10 cellular contexts compared by ENCODE assay signal in the genomic region with DNA sequence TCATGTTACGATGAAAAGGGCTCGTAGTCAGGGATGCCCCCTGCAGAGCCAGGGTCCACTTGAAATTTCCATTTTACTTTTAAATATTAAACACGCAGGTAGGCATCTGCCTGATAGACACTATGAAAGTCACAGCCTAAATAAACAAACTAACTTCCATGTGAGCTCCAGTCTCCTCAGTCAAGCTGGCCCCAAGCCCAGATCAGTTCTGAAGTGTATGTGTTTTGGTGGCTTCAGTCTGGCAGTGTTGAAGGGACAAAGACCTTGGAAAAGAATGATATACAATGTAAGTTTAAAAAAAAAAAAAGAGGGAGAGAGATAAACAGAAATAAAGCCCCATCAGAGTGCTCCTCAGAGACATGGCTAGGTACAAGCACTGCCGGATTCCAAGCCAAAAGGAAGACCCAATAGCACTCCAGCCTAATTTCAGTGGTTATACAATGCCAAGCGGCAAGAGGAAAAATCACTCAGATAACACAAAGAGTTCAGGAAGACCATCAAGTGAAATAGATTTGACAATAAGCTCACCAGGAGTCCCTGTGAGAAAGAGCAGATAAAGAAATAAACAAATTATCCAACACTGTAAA.
DNase-seq lines count a peak whose midpoint lies in the region; ATAC-seq and TF ChIP-seq lines count a peak whose summit lies in the region.
"Had no signal": no experiment of that assay in that cellular context is flagged by ENCODE, and none has a peak within 500 bp of the region (broad histone marks: within the 10 kb centered on the region; RNA-seq: fewer than 3 reads in every experiment).

No MANE protein-coding gene starts in this region.

- H3K9me3 ChIP-seq in PC-3 (ENCODE audit: low read length) (no peaks in the 10 kb centered on the region), right cardiac atrium (ENCODE audit: control insufficient read depth, low read length) (no peaks in the 10 kb centered on the region), tibial artery (no peaks in the 10 kb centered on the region)

- H3K27me3 ChIP-seq in PC-3 (ENCODE audit: low read length), result no peaks in the 10 kb centered on the region
- H3K27me3 ChIP-seq in right cardiac atrium (ENCODE audit: control insufficient read depth, insufficient read depth), result no peaks in the 10 kb centered on the region
- no peaks in the 10 kb centered on the region for H3K27me3 ChIP-seq in tibial artery

- CTCF ChIA-PET in PC-3 (lab: Charles Lee), result no interaction called here

- H3K4me3 ChIP-seq in PC-3 (ENCODE audit: low read length), result no peak overlapping the region
- H3K4me3 ChIP-seq in right cardiac atrium (ENCODE audit: low read length), result no peak overlapping the region
- no peak overlapping the region for H3K4me3 ChIP-seq in tibial artery

- BruUV-seq in PC-3 (replicated peaks; lab: Mats Ljungman, UMichigan), result no TSS peak

- H3F3A ChIP-seq in PC-3 (ENCODE audit: low read length, unreplicated experiment), result no peaks in the 10 kb centered on the region

- no peak overlapping the region for H3K9ac ChIP-seq in PC-3 (ENCODE audit: low read length)

- WGBS in right cardiac atrium, result 41% methylated on average over 5 of the region's 5 CpGs

- TF ChIP-seq CTCF in PC-3 (conservative IDR thresholded peaks at IDR 0.05; ENCODE audit: low read depth, low read length), result no peak
- TF ChIP-seq CTCF in tibial artery (IDR thresholded peaks at IDR 0.05), result no peak

- peaks cover 7% of the 10 kb centered on the region; the same call in 1 of the 2 replicates for H3K4me1 ChIP-seq in PC-3 (ENCODE audit: insufficient read depth, low read length)
- H3K4me1 ChIP-seq in right cardiac atrium (ENCODE audit: control insufficient read depth, insufficient read depth, low read length), result no peaks in the 10 kb centered on the region
- H3K4me1 ChIP-seq in tibial artery, result no peaks in the 10 kb centered on the region

- peak; percentile 87 for DNase-seq in NCI-H2107 treated with DMSO at 0.1 percent for 48 hours (lab: John Stamatoyannopoulos, UW; ENCODE audit: unreplicated experiment)
- no peak for DNase-seq in NCI-H2107 (lab: John Stamatoyannopoulos, UW)
- peak; percentile 19 for DNase-seq in PC-3
- peak; percentile 53 to 85 (median 59) for DNase-seq in right cardiac atrium
- DNase-seq in tibial artery, result peak; percentile 38 to 68
- no peak for DNase-seq in SKM-1 treated with dmso at 0.1 percent for 144 hours (lab: John Stamatoyannopoulos, UW; ENCODE audit: unreplicated experiment)
- no peak for DNase-seq in activated effector memory CD4-positive, alpha-beta T cell treated with Interleukin-2 at 50 U/mL for 16 hours
- DNase-seq: amniotic stem cell, head of caudate nucleus had no signal

- H3K36me3 ChIP-seq in PC-3 (ENCODE audit: low read depth, low read length) (no peaks in the 10 kb centered on the region), tibial artery (no peaks in the 10 kb centered on the region)

- no peaks in the 10 kb centered on the region for H3K9me2 ChIP-seq in PC-3 (replicated peaks; ENCODE audit: low read length)

- H4K20me1 ChIP-seq in PC-3 (ENCODE audit: low read length), result no peaks in the 10 kb centered on the region

- no peak overlapping the region for H3K4me2 ChIP-seq in PC-3 (ENCODE audit: low read length)

- H3K79me2 ChIP-seq in PC-3 (ENCODE audit: low read length), result 0 out of 2 replicates have a peak, but pooled peaks cover 5% of the 10 kb centered on the region

- H3K27ac ChIP-seq in PC-3 (ENCODE audit: low read length), result no peak overlapping the region
- no peak overlapping the region for H3K27ac ChIP-seq in right cardiac atrium (ENCODE audit: low read length)
- H3K27ac ChIP-seq in tibial artery, result no peak overlapping the region

- POLR2A ChIA-PET in PC-3 (lab: Charles Lee; ENCODE audit: unreplicated experiment), result interaction anchor here (0.6 kb wide), 1 partner anchor 15 kb away, joined by 5 read pairs; no protein-coding TSS in a partner anchor

- no peak; the same call in 1 of the 2 replicates for ATAC-seq in PC-3
- ATAC-seq in right cardiac atrium, result peak; percentile 68 to 72
- no peak for ATAC-seq in HG03175 (IDR thresholded peaks at IDR 0.05; ENCODE audit: unreplicated experiment)

- no peak overlapping the region for H2AFZ ChIP-seq in PC-3 (ENCODE audit: low read length)

- intact Hi-C loops in PC-3 (cut with micrococcal nuclease), result no loop called here
- intact Hi-C loops in right cardiac atrium (cut with DNase I), result no loop called here
- intact Hi-C loops in tibial artery (cut with DNase I; ENCODE audit: low total_unique reads), result no loop called here

Comparison
In these comparisons a context has a peak if more than half of its experiments do, and no peak if none do; other contexts are left out.
1. DNase-seq: peak in NCI-H2107 treated with DMSO at 0.1 percent for 48 hours (single experiment), PC-3 (single experiment), right cardiac atrium (3 of 3) and tibial artery (2 of 2); none in NCI-H2107 (single experiment), SKM-1 treated with dmso at 0.1 percent for 144 hours (single experiment) and activated effector memory CD4-positive, alpha-beta T cell treated with Interleukin-2 at 50 U/mL for 16 hours (single experiment).
2. ATAC-seq: peak in right cardiac atrium (2 of 2); none in PC-3 (single experiment) and HG03175 (single experiment).